ENCODE assay signal across 1 cellular context in genomic region chr6:44387346-44388134, GRCh38.
A peak's percentile ranks its signal among the peaks of the same experiment; 100 is the strongest.
TF ChIP-seq lines count a peak whose summit lies in the region.

CDC5L (plus strand) TSS chr6:44387706; CDS start chr6:44387824, 118 bp downstream.

TF ChIP-seq in HepG2, 621 proteins besides CTCF, POLR2A, EP300 and RAD21 (continued from another document and continues in another):
- TF ChIP-seq ZBTB43 (CRISPR knock-in tag; conservative IDR thresholded peaks at IDR 0.05) (peak; percentile 79), MZF1 (CRISPR knock-in tag; IDR thresholded peaks at IDR 0.05; ENCODE audit: borderline replicate concordance) (peak; percentile 47; the same call in 1 of the 2 replicates), ZNF281 (CRISPR knock-in tag; IDR thresholded peaks at IDR 0.05; ENCODE audit: borderline replicate concordance) (0 out of 2 replicates have a peak, but pooled peaks have one; percentile 42), ARNT (IDR thresholded peaks at IDR 0.05) (no peak), POLR2AphosphoS2 (IDR thresholded peaks at IDR 0.05; ENCODE audit: low read depth, low read length) (peak; percentile 74; the same call in 1 of the 2 replicates), KDM5A (IDR thresholded peaks at IDR 0.05; ENCODE audit: borderline replicate concordance, low read length) (peak; percentile 93), FOXP4 (CRISPR knock-in tag; IDR thresholded peaks at IDR 0.05) (peak; percentile 60), ZNF781 (CRISPR knock-in tag; IDR thresholded peaks at IDR 0.05; ENCODE audit: borderline replicate concordance, not compliant biosample characterization) (peak; percentile 85), MXD4 (CRISPR knock-in tag; IDR thresholded peaks at IDR 0.05) (peak; percentile 84), ZBTB20 (CRISPR knock-in tag; IDR thresholded peaks at IDR 0.05; ENCODE audit: borderline replicate concordance, low read depth) (peak; percentile 77; the same call in 1 of the 2 replicates), HBP1 (CRISPR knock-in tag; IDR thresholded peaks at IDR 0.05; ENCODE audit: low read depth) (0 out of 2 replicates have a peak, but pooled peaks have one; percentile 20), MLLT10 (CRISPR knock-in tag; IDR thresholded peaks at IDR 0.05) (no peak), FOXP1 (IDR thresholded peaks at IDR 0.05) (no peak), FOXP1 (CRISPR knock-in tag; IDR thresholded peaks at IDR 0.05) (0 out of 2 replicates have a peak, but pooled peaks have one; percentile 39), XRCC5 (optimal IDR thresholded peaks at IDR 0.05; ENCODE audit: low read length) (peak; percentile 39), ZBTB44 (CRISPR knock-in tag; IDR thresholded peaks at IDR 0.05) (peak; percentile 62; the same call in 1 of the 2 replicates), ZNF274 (CRISPR knock-in tag; IDR thresholded peaks at IDR 0.05) (peak; percentile 93; the same call in 1 of the 2 replicates), HOXD1 (CRISPR knock-in tag; IDR thresholded peaks at IDR 0.05) (0 out of 2 replicates have a peak, but pooled peaks have one; percentile 26), ZNF777 (CRISPR knock-in tag; IDR thresholded peaks at IDR 0.05) (0 out of 2 replicates have a peak, but pooled peaks have one; percentile 31), MED13 (CRISPR knock-in tag; IDR thresholded peaks at IDR 0.05) (no peak), REXO4 (CRISPR knock-in tag; IDR thresholded peaks at IDR 0.05; ENCODE audit: borderline replicate concordance) (no peak), ZNF20 (CRISPR knock-in tag; IDR thresholded peaks at IDR 0.05) (peak; percentile 84; the same call in 1 of the 2 replicates), ATF4 (CRISPR knock-in tag; IDR thresholded peaks at IDR 0.05) (peak in 1 of 2 experiments; percentile 33; a peak in 1 of 4 replicates), IRF2 (CRISPR knock-in tag; IDR thresholded peaks at IDR 0.05) (peak; percentile 88), ZNF773 (CRISPR knock-in tag; IDR thresholded peaks at IDR 0.05; ENCODE audit: borderline replicate concordance) (no peak), ZNF530 (CRISPR knock-in tag; IDR thresholded peaks at IDR 0.05; ENCODE audit: low read depth) (no peak), YEATS4 (CRISPR knock-in tag; IDR thresholded peaks at IDR 0.05; ENCODE audit: borderline replicate concordance) (peak; percentile 70; the same call in 1 of the 2 replicates), SUZ12 (IDR thresholded peaks at IDR 0.05; ENCODE audit: low read depth, low read length) (no peak), ZNF557 (CRISPR knock-in tag; IDR thresholded peaks at IDR 0.05) (peak; percentile 42; the same call in 1 of the 2 replicates), ZNF17 (CRISPR knock-in tag; IDR thresholded peaks at IDR 0.05) (no peak), ATM (IDR thresholded peaks at IDR 0.05; ENCODE audit: borderline replicate concordance) (no peak), ZBTB39 (CRISPR knock-in tag; IDR thresholded peaks at IDR 0.05) (peak; percentile 85; the same call in 1 of the 2 replicates), ZSCAN25 (CRISPR knock-in tag; IDR thresholded peaks at IDR 0.05) (no peak; the same call in 1 of the 2 replicates), ZC3H4 (CRISPR knock-in tag; IDR thresholded peaks at IDR 0.05; ENCODE audit: borderline replicate concordance) (peak; percentile 60; the same call in 1 of the 2 replicates), ZSCAN31 (CRISPR knock-in tag; IDR thresholded peaks at IDR 0.05; ENCODE audit: low read depth) (peak; percentile 77; the same call in 1 of the 2 replicates), NKX3-1 (CRISPR knock-in tag; IDR thresholded peaks at IDR 0.05) (peak; percentile 73), ZNF256 (CRISPR knock-in tag; conservative IDR thresholded peaks at IDR 0.05) (peak; percentile 84; the same call in 1 of the 2 replicates), ZNF577 (CRISPR knock-in tag; IDR thresholded peaks at IDR 0.05; ENCODE audit: borderline replicate concordance, low read depth) (no peak), ZNF761 (CRISPR knock-in tag; conservative IDR thresholded peaks at IDR 0.05) (peak; percentile 88; the same call in 1 of the 2 replicates), PRPF4 (IDR thresholded peaks at IDR 0.05; ENCODE audit: low read depth, low read length, poor library complexity, severe bottlenecking) (no peak), BRCA1 (CRISPR knock-in tag; IDR thresholded peaks at IDR 0.05) (no peak), ZNF670 (CRISPR knock-in tag; IDR thresholded peaks at IDR 0.05; ENCODE audit: borderline replicate concordance) (peak; percentile 79; the same call in 1 of the 2 replicates), HES4 (CRISPR knock-in tag; IDR thresholded peaks at IDR 0.05; ENCODE audit: borderline replicate concordance) (peak; percentile 84), ZFP41 (CRISPR knock-in tag; IDR thresholded peaks at IDR 0.05; ENCODE audit: borderline replicate concordance) (no peak), NFAT5 (CRISPR knock-in tag; IDR thresholded peaks at IDR 0.05) (peak; percentile 71; the same call in 1 of the 2 replicates)
